ENCODE assay signal across 12 cellular contexts in genomic region chr16:72620348-72620747, GRCh38.
A peak's percentile ranks its signal among the peaks of the same experiment; 100 is the strongest.
DNase-seq lines count a peak whose midpoint lies in the region; ATAC-seq and TF ChIP-seq lines count a peak whose summit lies in the region.
"Had no signal": no experiment of that assay in that cellular context is flagged by ENCODE, and none has a peak within 500 bp of the region (broad histone marks: within the 10 kb centered on the region; RNA-seq: fewer than 3 reads in every experiment).

No MANE protein-coding gene starts in this region.

- no peak overlapping the region for H4K91ac ChIP-seq in IMR-90 (ENCODE audit: insufficient read depth, low read depth, low read length)

- H3K36me3 Mint-ChIP-seq in activated CD8-positive, alpha-beta memory T cell treated with anti-CD3 and anti-CD28 coated beads, Interleukin-2, amount 10 ng/mL, durations not matched to agents 7 days and 5 days, result no peaks in the 10 kb centered on the region
- H3K36me3 Mint-ChIP-seq: CD8-positive, alpha-beta T cell had no signal

- BruUV-seq in IMR-90 (replicated peaks; lab: Mats Ljungman, UMichigan), result no TSS peak

- H3K4me3 ChIP-seq in IMR-90 (ENCODE audit: insufficient read depth, low read depth, low read length), result no peak overlapping the region
- H3K4me3 ChIP-seq: GM23338 had no signal

- H3K23ac ChIP-seq in IMR-90 (ENCODE audit: low read depth, low read length), result no peak overlapping the region

- no peak overlapping the region for H4K8ac ChIP-seq in IMR-90 (ENCODE audit: low read depth in 2 of 2, low read length in 2 of 2)

- H3K9me1 ChIP-seq in IMR-90 (ENCODE audit: insufficient read depth, low read length), result no peaks in the 10 kb centered on the region

- DNase-seq in NCI-H345 (lab: John Stamatoyannopoulos, UW) (peak; percentile 66), NCI-H345 treated with DMSO at 0.1 percent for 48 hours (lab: John Stamatoyannopoulos, UW; ENCODE audit: unreplicated experiment) (no peak), IMR-90 (no peak), SK-N-DZ (ENCODE audit: low spot score) (peak; percentile 35)
- no peak for DNase-seq in activated CD8-positive, alpha-beta memory T cell treated with anti-CD3 and anti-CD28 coated beads, Interleukin-2, amount 10 ng/mL, durations not matched to agents 7 days and 5 days
- no peak for DNase-seq in activated CD8-positive, alpha-beta memory T cell treated with anti-CD3 and anti-CD28 coated beads for 24 hours
- DNase-seq: CD8-positive, alpha-beta T cell; COR-L47; EL; H7 had no signal

- no peak overlapping the region for H2AK5ac ChIP-seq in IMR-90 (ENCODE audit: low read depth, low read length)

- no peaks in the 10 kb centered on the region for H3K27me3 ChIP-seq in IMR-90 (ENCODE audit: control insufficient read depth, insufficient read depth, low read length)

- no peak overlapping the region for H3K4me3 Mint-ChIP-seq in activated CD8-positive, alpha-beta memory T cell treated with anti-CD3 and anti-CD28 coated beads, Interleukin-2, amount 10 ng/mL, durations not matched to agents 7 days and 5 days
- H3K4me3 Mint-ChIP-seq: CD14-positive monocyte; CD8-positive, alpha-beta T cell; GM23338 had no signal

- ATAC-seq in IMR-90 (ENCODE audit: low read depth), result no peak
- no peak for ATAC-seq in activated CD8-positive, alpha-beta memory T cell treated with anti-CD3 and anti-CD28 coated beads, Interleukin-2, amount 10 ng/mL, durations not matched to agents 7 days and 5 days
- ATAC-seq: CD8-positive, alpha-beta T cell; GM23338 had no signal

- TF ChIP-seq CTCF in IMR-90 (conservative IDR thresholded peaks at IDR 0.05; ENCODE audit: low read depth, low read length), result no peak

- H3K9ac ChIP-seq in IMR-90 (ENCODE audit: low read depth, low read length), result no peak overlapping the region

- H4K5ac ChIP-seq in IMR-90 (ENCODE audit: low read depth, low read length), result no peak overlapping the region

- no peak overlapping the region for H2BK120ac ChIP-seq in IMR-90 (ENCODE audit: low read depth, low read length)

- no peak overlapping the region for H3K4me2 ChIP-seq in IMR-90 (ENCODE audit: low read depth, low read length)
- H3K4me2 ChIP-seq: GM23338 had no signal

- dilution Hi-C loops in IMR-90 (cut with HindIII; ENCODE audit: low sequenced_read_pairs, unreplicated experiment), result no loop called here

- WGBS in IMR-90 (ENCODE audit: extremely low coverage in 2 of 2, insufficient read length in 1 of 2), 2 experiments, result 90% methylated on average over 2 of the region's 4 CpGs; no CpG with 5 or more reads in 1 of the 2 experiments

- no peak for TF ChIP-seq POLR2A in IMR-90 (IDR thresholded peaks at IDR 0.05; ENCODE audit: low read depth, low read length)

- intact Hi-C loops in IMR-90 (cut with micrococcal nuclease), result no loop called here

- no peak overlapping the region for H3K56ac ChIP-seq in IMR-90 (ENCODE audit: extremely low read depth, insufficient read depth, low read length)

- in situ Hi-C loops in IMR-90 (cut with MboI; ENCODE audit: low sequenced_read_pairs), result no loop called here

- no peak overlapping the region for H3K4ac ChIP-seq in IMR-90 (ENCODE audit: low read depth, low read length)

- no peaks in the 10 kb centered on the region for H3K4me1 Mint-ChIP-seq in activated CD8-positive, alpha-beta memory T cell treated with anti-CD3 and anti-CD28 coated beads, Interleukin-2, amount 10 ng/mL, durations not matched to agents 7 days and 5 days
- H3K4me1 Mint-ChIP-seq: CD14-positive monocyte had no signal

- no peak overlapping the region for H2AK9ac ChIP-seq in IMR-90 (replicated peaks; ENCODE audit: low read depth, low read length, poor library complexity)

- no peak overlapping the region for H2AFZ ChIP-seq in IMR-90 (replicated peaks; ENCODE audit: low read length, poor library complexity)
- H2AFZ ChIP-seq: GM23338 had no signal

- no peak for TF ChIP-seq RAD21 in IMR-90 (IDR thresholded peaks at IDR 0.05; ENCODE audit: low read length)

- no peak overlapping the region for H2BK15ac ChIP-seq in IMR-90 (ENCODE audit: low read depth, low read length)

- H3K9me3 Mint-ChIP-seq in activated CD8-positive, alpha-beta memory T cell treated with anti-CD3 and anti-CD28 coated beads, Interleukin-2, amount 10 ng/mL, durations not matched to agents 7 days and 5 days (ENCODE audit: low read depth), result no peaks in the 10 kb centered on the region
- H3K9me3 Mint-ChIP-seq: CD8-positive, alpha-beta T cell had no signal

- H4K20me1 ChIP-seq in IMR-90 (ENCODE audit: insufficient read depth, low read length), result no peaks in the 10 kb centered on the region

- no peak overlapping the region for H2BK5ac ChIP-seq in IMR-90 (ENCODE audit: low read depth, low read length, poor library complexity, severe bottlenecking)

- POLR2A ChIA-PET in IMR-90 (lab: Charles Lee; ENCODE audit: unreplicated experiment), result no interaction called here

- H3K14ac ChIP-seq in IMR-90 (replicated peaks; ENCODE audit: low read depth, low read length), result no peak overlapping the region

- no peak overlapping the region for H3K27ac Mint-ChIP-seq in activated CD8-positive, alpha-beta memory T cell treated with anti-CD3 and anti-CD28 coated beads, Interleukin-2, amount 10 ng/mL, durations not matched to agents 7 days and 5 days
- H3K27ac Mint-ChIP-seq: CD14-positive monocyte; CD8-positive, alpha-beta T cell; GM23338 had no signal

- H3K18ac ChIP-seq in IMR-90 (ENCODE audit: low read depth, low read length), result no peak overlapping the region

- H3K36me3 ChIP-seq in IMR-90 (ENCODE audit: control insufficient read depth, insufficient read depth, low read length), result no peaks in the 10 kb centered on the region

- H3K79me1 ChIP-seq in IMR-90 (ENCODE audit: low read depth in 1 of 2, low read length in 2 of 2), result no peaks in the 10 kb centered on the region

- H3K27me3 Mint-ChIP-seq in activated CD8-positive, alpha-beta memory T cell treated with anti-CD3 and anti-CD28 coated beads, Interleukin-2, amount 10 ng/mL, durations not matched to agents 7 days and 5 days, result no peaks in the 10 kb centered on the region

- CTCF ChIA-PET in IMR-90 (lab: Yijun Ruan, JAX), result no interaction called here
- CTCF ChIA-PET in activated CD8-positive, alpha-beta memory T cell treated with anti-CD3 and anti-CD28 coated beads, Interleukin-2, amount 10 ng/mL, durations not matched to agents 7 days and 5 days (lab: Charles Lee), result no interaction called here

- H3K9me3 ChIP-seq in IMR-90 (ENCODE audit: control insufficient read depth, insufficient read depth, low read length), result no peaks in the 10 kb centered on the region

- H3K4me1 ChIP-seq in IMR-90 (ENCODE audit: control insufficient read depth, insufficient read depth, low read length), result no peaks in the 10 kb centered on the region

- H2BK20ac ChIP-seq in IMR-90 (ENCODE audit: low read depth, low read length), result no peak overlapping the region

- no peak overlapping the region for H3K27ac ChIP-seq in IMR-90 (ENCODE audit: insufficient read depth, low read length)

TF ChIP-seq in IMR-90, 13 proteins besides CTCF, POLR2A, EP300 and RAD21:
- TF ChIP-seq MAFK (IDR thresholded peaks at IDR 0.05; ENCODE audit: low read depth, low read length), result peak; percentile 72
- TF ChIP-seq MXI1 (IDR thresholded peaks at IDR 0.05; ENCODE audit: borderline replicate concordance, low read depth, low read length), result no peak

Comparison
In these comparisons a context has a peak if more than half of its experiments do, and no peak if none do; other contexts are left out.
1. DNase-seq: peak in NCI-H345 (single experiment) and SK-N-DZ (single experiment); none in NCI-H345 treated with DMSO at 0.1 percent for 48 hours (single experiment), IMR-90 (single experiment), activated CD8-positive, alpha-beta memory T cell treated with anti-CD3 and anti-CD28 coated beads, Interleukin-2, amount 10 ng/mL, durations not matched to agents 7 days and 5 days (single experiment) and activated CD8-positive, alpha-beta memory T cell treated with anti-CD3 and anti-CD28 coated beads for 24 hours (single experiment).